Comparison of ENCODE assay signal across 25 cellular contexts in genomic region chr12:123822804-123823203, GRCh38.
"Had no signal": no experiment of that assay in that cellular context is flagged by ENCODE, and none has a peak within 500 bp of the region (broad histone marks: within the 10 kb centered on the region; RNA-seq: fewer than 3 reads in every experiment).

No MANE protein-coding gene starts in this region.

- ATAC-seq: effector memory CD8-positive, alpha-beta T cell; esophagus mucosa; gastrocnemius medialis; left cardiac atrium; left lung; left ventricle myocardium superior; lower lobe of right lung; mucosa of descending colon had no signal

- H3K27ac ChIP-seq: colonic mucosa, epithelial cell of prostate, esophagus squamous epithelium, gastrocnemius medialis, left lung, lower lobe of right lung had no signal

- FAIRE-seq: endometrium, islet of Langerhans, keratinocyte had no signal

- H3K4me3 ChIP-seq: colonic mucosa, esophagus squamous epithelium, gastrocnemius medialis, left lung, lower lobe of right lung, mucosa of descending colon had no signal

- H3K27me3 ChIP-seq: colonic mucosa, gastrocnemius medialis, left lung had no signal

- H3K4me1 ChIP-seq: colonic mucosa, esophagus squamous epithelium, gastrocnemius medialis, left lung, lower lobe of right lung had no signal

- DNase-seq: cerebellar nuclear complex; colonic mucosa; cortex of kidney; effector CD8-positive, alpha-beta T cell; effector memory CD8-positive, alpha-beta T cell; endodermal cell; erythroblast; esophagus squamous epithelium; foreskin fibroblast; foreskin melanocyte; gastrocnemius medialis; glutamatergic neuron; head of caudate nucleus; hippocampal formation; left cardiac atrium; left lung; left ventricle myocardium superior; lower lobe of right lung; mesenchymal stem cell; mucosa of descending colon had no signal

- H3K9me3 ChIP-seq: colonic mucosa, esophagus squamous epithelium, gastrocnemius medialis had no signal

- H3K36me3 ChIP-seq: colonic mucosa, esophagus squamous epithelium, gastrocnemius medialis, left lung, lower lobe of right lung had no signal
